25 cellular contexts compared by ENCODE assay signal in the genomic region with DNA sequence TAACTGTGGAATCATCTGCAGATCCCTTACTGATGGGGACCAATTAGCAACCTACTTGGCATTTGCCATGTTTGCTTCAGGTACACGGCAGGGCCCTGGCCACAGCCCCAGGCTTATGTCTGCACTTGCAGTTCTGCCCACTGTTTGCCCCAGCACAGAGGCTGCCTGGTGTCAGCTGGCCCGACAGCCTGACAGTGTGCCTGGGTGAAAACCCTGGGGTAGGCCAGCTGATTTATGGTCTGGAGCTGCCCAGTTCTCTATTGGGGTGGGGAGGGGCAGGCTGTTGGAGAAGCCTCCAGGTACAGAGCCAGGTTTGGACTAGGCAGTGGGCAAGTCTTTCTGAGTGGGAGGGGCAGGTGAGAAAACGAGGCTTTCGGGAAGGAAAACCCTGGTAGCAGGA. TPM values are rescaled to one million over a fixed set of nuclear protein-coding genes. Genes with fewer than 3 reads are reported as not detected.
DNase-seq lines count a peak whose midpoint lies in the region; ATAC-seq and TF ChIP-seq lines count a peak whose summit lies in the region.
"Had no signal": no experiment of that assay in that cellular context is flagged by ENCODE, and none has a peak within 500 bp of the region (broad histone marks: within the 10 kb centered on the region; RNA-seq: fewer than 3 reads in every experiment).

No MANE protein-coding gene starts in this region.

- no peaks in the 10 kb centered on the region for H3K9me3 Mint-ChIP-seq in activated CD8-positive, alpha-beta T cell treated with anti-CD3 and anti-CD28 coated beads for 36 hours
- H3K9me3 Mint-ChIP-seq: CD14-positive monocyte, IgD-negative memory B cell had no signal

- no peaks in the 10 kb centered on the region for H3F3A ChIP-seq in GM23248 (ENCODE audit: insufficient read depth)

- H3K27ac ChIP-seq in prostate gland, result no peak overlapping the region
- H3K27ac ChIP-seq in vagina, result no peak overlapping the region
- no peak overlapping the region for H3K27ac ChIP-seq in GM23248
- H3K27ac ChIP-seq: A549, HL-60, KMS-11 had no signal

- no peaks in the 10 kb centered on the region for H3K9me3 ChIP-seq in prostate gland
- no peaks in the 10 kb centered on the region for H3K9me3 ChIP-seq in vagina
- no peaks in the 10 kb centered on the region for H3K9me3 ChIP-seq in GM23248 (ENCODE audit: low read depth)
- H3K9me3 ChIP-seq: A549, SK-N-SH had no signal

- intact Hi-C loops in prostate gland (cut with DNase I), result no loop called here
- intact Hi-C loops in vagina (cut with DNase I), result no loop called here
- intact Hi-C loops in activated CD8-positive, alpha-beta T cell treated with anti-CD3 and anti-CD28 coated beads for 36 hours (cut with micrococcal nuclease), result no loop called here

- no peaks in the 10 kb centered on the region for H3K9me2 ChIP-seq in GM23248 (ENCODE audit: insufficient read depth)
- H3K9me2 ChIP-seq: SK-N-SH had no signal

- H3K4me1 ChIP-seq in prostate gland (replicated peaks) (peaks cover 5% of the 10 kb centered on the region), vagina (peaks cover 7% of the 10 kb centered on the region), GM23248 (ENCODE audit: insufficient read depth) (no peaks in the 10 kb centered on the region)
- H3K4me1 ChIP-seq: A549 had no signal

- H3K36me3 Mint-ChIP-seq in activated CD8-positive, alpha-beta T cell treated with anti-CD3 and anti-CD28 coated beads for 36 hours (ENCODE audit: low read depth), result no peaks in the 10 kb centered on the region
- H3K36me3 Mint-ChIP-seq: CD14-positive monocyte; CD8-positive, alpha-beta memory T cell had no signal

- H3K36me3 ChIP-seq in prostate gland (no peaks in the 10 kb centered on the region), vagina (no peaks in the 10 kb centered on the region), GM23248 (ENCODE audit: low read depth) (no peaks in the 10 kb centered on the region)

- ATAC-seq in HG02678 (IDR thresholded peaks at IDR 0.05; ENCODE audit: unreplicated experiment), result no peak
- ATAC-seq in activated CD8-positive, alpha-beta T cell treated with anti-CD3 and anti-CD28 coated beads for 36 hours, result no peak
- ATAC-seq: A549 had no signal

- H4K20me1 ChIP-seq in GM23248 (ENCODE audit: insufficient read depth), result no peaks in the 10 kb centered on the region

- no peaks in the 10 kb centered on the region for H3K79me2 ChIP-seq in GM23248 (ENCODE audit: insufficient read depth)

- H3K4me3 ChIP-seq in prostate gland (no peak overlapping the region), vagina (no peak overlapping the region), GM23248 (no peak overlapping the region)
- H3K4me3 ChIP-seq: A549 had no signal

- H3K27me3 ChIP-seq in prostate gland (replicated peaks; ENCODE audit: insufficient read depth), result no peaks in the 10 kb centered on the region
- H3K27me3 ChIP-seq in vagina, result no peaks in the 10 kb centered on the region
- peaks cover 46% of the 10 kb centered on the region for H3K27me3 ChIP-seq in GM23248 (replicated peaks; ENCODE audit: insufficient read depth)

- DNase-seq in G401 (ENCODE audit: low spot score) (peak; percentile 73), cerebellum (ENCODE audit: low spot score) (peak; percentile 55), prostate gland (ENCODE audit: low spot score) (peak; percentile 79), vagina (ENCODE audit: extremely low spot score in 2 of 2) (peak; percentile 47 to 84), GM23248 (no peak)
- no peak for DNase-seq in activated CD8-positive, alpha-beta T cell treated with anti-CD3 and anti-CD28 coated beads for 36 hours
- DNase-seq: CD8-positive, alpha-beta memory T cell; DMS 273 treated with DMSO at 0.1 percent for 48 hours; DMS79; EL; GF-D8; NCI-H1092; NCI-H1417 treated with DMSO at 0.1 percent for 48 hours; NCI-H1694 treated with DMSO at 0.1 percent for 48 hours; NCI-H2081; NCI-H2171; NCI-H226; NCI-H510A; SK-N-SH had no signal

- H3K27ac Mint-ChIP-seq in activated CD8-positive, alpha-beta T cell treated with anti-CD3 and anti-CD28 coated beads for 36 hours, result no peak overlapping the region
- H3K27ac Mint-ChIP-seq: CD14-positive monocyte; CD8-positive, alpha-beta memory T cell had no signal

- no peak for TF ChIP-seq CTCF in prostate gland (IDR thresholded peaks at IDR 0.05)
- TF ChIP-seq CTCF in vagina (IDR thresholded peaks at IDR 0.05), result no peak
- TF ChIP-seq CTCF in activated CD8-positive, alpha-beta T cell treated with anti-CD3 and anti-CD28 coated beads for 36 hours (IDR thresholded peaks at IDR 0.05), result no peak

- in situ Hi-C loops in G401 (cut with HindIII; ENCODE audit: low sequenced_read_pairs), result no loop called here
- in situ Hi-C loops in GM23248 (cut with MboI), result no loop called here

- POLR2A ChIA-PET in activated CD8-positive, alpha-beta T cell treated with anti-CD3 and anti-CD28 coated beads for 36 hours (lab: Charles Lee), result no interaction called here

- H3K27me3 Mint-ChIP-seq in activated CD8-positive, alpha-beta T cell treated with anti-CD3 and anti-CD28 coated beads for 36 hours, result peaks cover 5% of the 10 kb centered on the region
- H3K27me3 Mint-ChIP-seq: IgD-negative memory B cell had no signal

- TF ChIP-seq POLR2A in prostate gland (IDR thresholded peaks at IDR 0.05) (no peak), vagina (IDR thresholded peaks at IDR 0.05) (no peak)

- H2AFZ ChIP-seq in GM23248, result no peak overlapping the region

- H3K4me3 Mint-ChIP-seq in activated CD8-positive, alpha-beta T cell treated with anti-CD3 and anti-CD28 coated beads for 36 hours, result no peak overlapping the region
- H3K4me3 Mint-ChIP-seq: CD14-positive monocyte; CD8-positive, alpha-beta memory T cell had no signal

- CTCF ChIA-PET in activated CD8-positive, alpha-beta T cell treated with anti-CD3 and anti-CD28 coated beads for 36 hours (lab: Charles Lee), result interaction anchor here (5.9 kb wide), 1 partner anchor 52 kb away, joined by 24 read pairs; no protein-coding TSS in a partner anchor

- WGBS in prostate gland, result 31% methylated on average over 4 of the region's 4 CpGs
- 47 to 48% methylated on average over 4 of the region's 4 CpGs for whole genome bisulfite sequencing in GM23248 (ENCODE audit: low coverage in 1 of 2, low lambda C conversion rate in 2 of 2, missing lambda C conversion rate in 2 of 2), 2 experiments

- no peaks in the 10 kb centered on the region for H3K4me1 Mint-ChIP-seq in activated CD8-positive, alpha-beta T cell treated with anti-CD3 and anti-CD28 coated beads for 36 hours (ENCODE audit: low read depth)
- H3K4me1 Mint-ChIP-seq: CD14-positive monocyte; CD8-positive, alpha-beta memory T cell had no signal

- H3K9ac ChIP-seq in GM23248, result no peak overlapping the region
- H3K9ac ChIP-seq: KMS-11, SK-N-SH had no signal

- H3K4me2 ChIP-seq in GM23248 (ENCODE audit: unreplicated experiment), result no peak overlapping the region
- H3K4me2 ChIP-seq: A549, KMS-11, SK-N-SH had no signal

RNA-seq across cellular contexts. Expression of a gene that starts 11.2 kb away (rescaled TPM):
- not detected in 2 replicates for total RNA-seq in G401 (2014; rRNA removed; shearing (Covaris generic))
- total RNA-seq in cerebellum, result not detected
- 10 to 100 TPM in 1 of 2 donors, 1 to 10 TPM in 1; 1.6 to 11.3 TPM for total RNA-seq in prostate gland
- total RNA-seq in vagina, result 8.3 TPM
- not detected in 2 replicates for total RNA-seq in GM23248 (2014; rRNA removed; shearing (Covaris generic))
- not detected in 2 replicates for polyA plus RNA-seq in GM23248 (2016; fragmentation: Nextera tagmentation; extraction: Ambion mirVana)
- under 1 TPM; 0.11 to 0.22 TPM for total RNA-seq in activated CD8-positive, alpha-beta T cell treated with anti-CD3 and anti-CD28 coated beads for 36 hours
- polyA plus RNA-seq: A549; CD14-positive monocyte; CD8-positive, alpha-beta memory T cell; IgD-negative memory B cell; SK-N-SH had no signal

RNA-seq across cellular contexts. Expression of a gene that starts 24.2 kb away (rescaled TPM):
- total RNA-seq in G401 (2014; rRNA removed; shearing (Covaris generic)), result not detected in 2 replicates
- total RNA-seq in cerebellum (not detected), prostate gland (1 to 10 TPM in 1 of 2 donors, not detected in 1; 2.7 TPM), vagina (not detected)
- total RNA-seq in GM23248 (2014; rRNA removed; shearing (Covaris generic)), result not detected in 2 replicates
- not detected in 2 replicates for polyA plus RNA-seq in GM23248 (2016; fragmentation: Nextera tagmentation; extraction: Ambion mirVana)
- not detected for total RNA-seq in activated CD8-positive, alpha-beta T cell treated with anti-CD3 and anti-CD28 coated beads for 36 hours
- total RNA-seq: CD8-positive, alpha-beta memory T cell had no signal
- polyA plus RNA-seq: A549; CD14-positive monocyte; CD8-positive, alpha-beta memory T cell; IgD-negative memory B cell; SK-N-SH had no signal

RNA-seq across cellular contexts. Expression of a gene that starts 52.5 kb away (rescaled TPM):
- total RNA-seq in G401 (2014; rRNA removed; shearing (Covaris generic)), result not detected in 2 replicates
- total RNA-seq in cerebellum, result 12.0 TPM
- total RNA-seq in prostate gland, result 1 to 10 TPM; 6.8 to 7.4 TPM
- 5.4 TPM for total RNA-seq in vagina
- total RNA-seq in GM23248 (2014; rRNA removed; shearing (Covaris generic)), result 7.7 and 9.9 TPM in 2 replicates
- 7.4 and 8.4 TPM in 2 replicates for polyA plus RNA-seq in GM23248 (2016; fragmentation: Nextera tagmentation; extraction: Ambion mirVana)
- 1 to 10 TPM; 8.3 to 9.2 TPM for total RNA-seq in activated CD8-positive, alpha-beta T cell treated with anti-CD3 and anti-CD28 coated beads for 36 hours

RNA-seq across cellular contexts. Expression of a gene that starts 57.1 kb away (rescaled TPM):
- not detected in 2 replicates for total RNA-seq in G401 (2014; rRNA removed; shearing (Covaris generic))
- total RNA-seq in cerebellum, result 1.2 TPM
- total RNA-seq in prostate gland, result 1 to 10 TPM in 1 of 2 donors, not detected in 1; 1.4 TPM
- total RNA-seq in vagina, result not detected
- total RNA-seq in GM23248 (2014; rRNA removed; shearing (Covaris generic)), result not detected in 2 replicates
- not detected in 2 replicates for polyA plus RNA-seq in GM23248 (2016; fragmentation: Nextera tagmentation; extraction: Ambion mirVana)
- total RNA-seq in activated CD8-positive, alpha-beta T cell treated with anti-CD3 and anti-CD28 coated beads for 36 hours, result not detected
- total RNA-seq: CD8-positive, alpha-beta memory T cell had no signal
- polyA plus RNA-seq: A549; CD8-positive, alpha-beta memory T cell; IgD-negative memory B cell; SK-N-SH had no signal

Comparison
In these comparisons a context has a peak if more than half of its experiments do, and no peak if none do; other contexts are left out.
1. DNase-seq: peak in G401 (single experiment), cerebellum (single experiment), prostate gland (single experiment) and vagina (2 of 2); none in GM23248 (single experiment) and activated CD8-positive, alpha-beta T cell treated with anti-CD3 and anti-CD28 coated beads for 36 hours (single experiment).